ENCODE assay signal across 10 cellular contexts in genomic region chr16:85171809-85172464, GRCh38. TPM values are rescaled to one million over a fixed set of nuclear protein-coding genes. Genes with fewer than 3 reads are reported as not detected.
DNase-seq lines count a peak whose midpoint lies in the region; ATAC-seq and TF ChIP-seq lines count a peak whose summit lies in the region.
"Had no signal": no experiment of that assay in that cellular context is flagged by ENCODE, and none has a peak within 500 bp of the region (broad histone marks: within the 10 kb centered on the region; RNA-seq: fewer than 3 reads in every experiment).

No MANE protein-coding gene starts in this region.

- WGBS in mammary epithelial cell (ENCODE audit: low coverage, missing lambda C conversion rate): 78% methylated on average over 13 of the region's 18 CpGs
- 16% methylated on average over 18 of the region's 18 CpGs for WGBS in right lobe of liver (ENCODE audit: insufficient coverage, low coverage, low lambda C conversion rate, missing lambda C conversion rate)
- WGBS in prostate gland: 62% methylated on average over 18 of the region's 18 CpGs

- CTCF ChIA-PET in mammary epithelial cell (lab: Charles Lee; ENCODE audit: low non-redundant PET): no interaction called here

- DNase-seq in DMS 273 (lab: John Stamatoyannopoulos, UW; ENCODE audit: unreplicated experiment): peak; percentile 81
- DNase-seq in DMS 273 treated with DMSO at 0.1 percent for 48 hours (lab: John Stamatoyannopoulos, UW): no peak
- DNase-seq in mammary epithelial cell: no peak
- peak in 1 of 3 donors; percentile 55 for DNase-seq in right lobe of liver
- DNase-seq in type B pancreatic cell (ENCODE audit: extremely low spot score, unreplicated experiment): no peak
- DNase-seq in D341Med (ENCODE audit: low spot score): no peak
- no peak for DNase-seq in prostate gland (ENCODE audit: low spot score)
- DNase-seq in COLO829 (ENCODE audit: low spot score): no peak
- DNase-seq: activated CD4-positive, alpha-beta memory T cell treated with anti-CD3 and anti-CD28 coated beads, Interleukin-2, amount 10 ng/mL, durations not matched to agents 7 days and 5 days had no signal

- no peak overlapping the region for H2AFZ ChIP-seq in mammary epithelial cell (ENCODE audit: low read depth, low read length)

- H3K36me3 Mint-ChIP-seq in type B pancreatic cell: peaks cover 12% of the 10 kb centered on the region

- H3K9me3 Mint-ChIP-seq in type B pancreatic cell: no peaks in the 10 kb centered on the region
- H3K9me3 Mint-ChIP-seq: activated CD4-positive, alpha-beta memory T cell treated with anti-CD3 and anti-CD28 coated beads, Interleukin-2, amount 10 ng/mL, durations not matched to agents 7 days and 5 days had no signal

- intact Hi-C loops in mammary epithelial cell (cut with micrococcal nuclease) (loop anchor here (2.0 to 5.0 kb wide), 4 partner anchors 21 to 75 kb away; no protein-coding TSS in a partner anchor), right lobe of liver (cut with DNase I) (no loop called here), prostate gland (cut with DNase I) (loop anchor here (2.0 to 5.0 kb wide), 2 partner anchors 41 to 50 kb away; no protein-coding TSS in a partner anchor)

- peak overlapping the region; percentile 13 for H3K27ac Mint-ChIP-seq in type B pancreatic cell
- H3K27ac Mint-ChIP-seq: activated CD4-positive, alpha-beta memory T cell treated with anti-CD3 and anti-CD28 coated beads, Interleukin-2, amount 10 ng/mL, durations not matched to agents 7 days and 5 days had no signal

- H3K27me3 Mint-ChIP-seq in type B pancreatic cell: peaks cover 31% of the 10 kb centered on the region

- in situ Hi-C loops in mammary epithelial cell (cut with MboI; ENCODE audit: low sequenced_read_pairs in 2 of 2): no loop called here

- TF ChIP-seq POLR2A in right lobe of liver (IDR thresholded peaks at IDR 0.05) (no peak), prostate gland (IDR thresholded peaks at IDR 0.05) (no peak)

- H4K20me1 ChIP-seq in mammary epithelial cell (ENCODE audit: insufficient read depth, low read length): no peaks in the 10 kb centered on the region

- H3K27ac ChIP-seq in mammary epithelial cell (ENCODE audit: insufficient read depth, low read depth, low read length) (no peak overlapping the region), right lobe of liver (peak overlapping the region in 1 of 3 donors; percentile 37), prostate gland (no peak overlapping the region)
- H3K27ac ChIP-seq: 22Rv1 had no signal

- no peak overlapping the region for H3K9ac ChIP-seq in mammary epithelial cell (ENCODE audit: insufficient read depth, low read length)

- H3K79me2 ChIP-seq in mammary epithelial cell (ENCODE audit: insufficient read depth, low read length): peaks cover 19% of the 10 kb centered on the region

- ATAC-seq in right lobe of liver: peak; percentile 1 to 7 (median 4)

- H3K27me3 ChIP-seq in mammary epithelial cell (ENCODE audit: insufficient read depth, low read length) (no peaks in the 10 kb centered on the region), right lobe of liver (no peaks in the 10 kb centered on the region), prostate gland (replicated peaks; ENCODE audit: insufficient read depth) (no peaks in the 10 kb centered on the region)

- peaks cover 52% of the 10 kb centered on the region for H3K4me1 ChIP-seq in mammary epithelial cell (ENCODE audit: insufficient read depth, low read length)
- peaks cover 0 to 67% (median 18%) of the 10 kb centered on the region in 4 donors for H3K4me1 ChIP-seq in right lobe of liver
- H3K4me1 ChIP-seq in prostate gland (replicated peaks): peaks cover 4% of the 10 kb centered on the region

- peaks cover 57% of the 10 kb centered on the region for H3K4me1 Mint-ChIP-seq in type B pancreatic cell (ENCODE audit: unreplicated experiment)

- peak overlapping the region; percentile 55 for H3K4me2 ChIP-seq in mammary epithelial cell (ENCODE audit: insufficient read depth, low read depth, low read length)

- TF ChIP-seq CTCF in mammary epithelial cell (conservative IDR thresholded peaks at IDR 0.05 in 1 of 2, IDR thresholded peaks at IDR 0.05 in 1 of 2; ENCODE audit: extremely low read depth in 1 of 2, insufficient read depth in 1 of 2, low read depth in 1 of 2, low read length in 2 of 2) (no peak), right lobe of liver (IDR thresholded peaks at IDR 0.05) (no peak), type B pancreatic cell (conservative IDR thresholded peaks at IDR 0.05) (no peak), prostate gland (IDR thresholded peaks at IDR 0.05) (no peak)

- BruUV-seq in mammary epithelial cell (replicated peaks; lab: Mats Ljungman, UMichigan): no TSS peak

- H3K4me3 Mint-ChIP-seq in type B pancreatic cell: peak overlapping the region; percentile 86
- H3K4me3 Mint-ChIP-seq: activated CD4-positive, alpha-beta memory T cell treated with anti-CD3 and anti-CD28 coated beads, Interleukin-2, amount 10 ng/mL, durations not matched to agents 7 days and 5 days had no signal

- peak overlapping the region in 1 of 3 experiments; percentile 25 for H3K4me3 ChIP-seq in mammary epithelial cell (replicated peaks in 1 of 3; ENCODE audit: insufficient read depth in 1 of 3, low read depth in 2 of 3, low read length in 3 of 3)
- H3K4me3 ChIP-seq in right lobe of liver: peak overlapping the region; percentile 3 to 37 (median 21)
- no peak overlapping the region for H3K4me3 ChIP-seq in prostate gland

- no peaks in the 10 kb centered on the region for H3K9me3 ChIP-seq in mammary epithelial cell (replicated peaks; ENCODE audit: insufficient read depth, low read length)
- H3K9me3 ChIP-seq in right lobe of liver: no peaks in the 10 kb centered on the region
- H3K9me3 ChIP-seq in prostate gland: no peaks in the 10 kb centered on the region

- dilution Hi-C loops in mammary epithelial cell (cut with HindIII; ENCODE audit: low sequenced_read_pairs): no loop called here

- H3K36me3 ChIP-seq in mammary epithelial cell (ENCODE audit: insufficient read depth, low read length): no peaks in the 10 kb centered on the region
- no peaks in the 10 kb centered on the region for H3K36me3 ChIP-seq in right lobe of liver
- no peaks in the 10 kb centered on the region for H3K36me3 ChIP-seq in prostate gland

RNA-seq across cellular contexts. Expression of gene CIBAR2, which starts 59.7 kb away (rescaled TPM):
- total RNA-seq in mammary epithelial cell (not detected), right lobe of liver (not detected), type B pancreatic cell (ENCODE audit: low replicate concordance) (1.3 and 4.9 TPM in 2 replicates), prostate gland (not detected)
- polyA plus RNA-seq in mammary epithelial cell: not detected
- not detected for polyA minus RNA-seq in mammary epithelial cell
- total RNA-seq: activated CD4-positive, alpha-beta memory T cell treated with anti-CD3 and anti-CD28 coated beads, Interleukin-2, amount 10 ng/mL, durations not matched to agents 7 days and 5 days had no signal

Comparison
In these comparisons a context has a peak if more than half of its experiments do, and no peak if none do; other contexts are left out.
1. H3K4me3 ChIP-seq: peak in right lobe of liver (3 of 3); none in prostate gland (0 of 2).
2. intact Hi-C loops: an anchor here in mammary epithelial cell (2.0 to 5.0 kb wide) and prostate gland (2.0 to 5.0 kb wide); none called in right lobe of liver.